In the genomic region with DNA sequence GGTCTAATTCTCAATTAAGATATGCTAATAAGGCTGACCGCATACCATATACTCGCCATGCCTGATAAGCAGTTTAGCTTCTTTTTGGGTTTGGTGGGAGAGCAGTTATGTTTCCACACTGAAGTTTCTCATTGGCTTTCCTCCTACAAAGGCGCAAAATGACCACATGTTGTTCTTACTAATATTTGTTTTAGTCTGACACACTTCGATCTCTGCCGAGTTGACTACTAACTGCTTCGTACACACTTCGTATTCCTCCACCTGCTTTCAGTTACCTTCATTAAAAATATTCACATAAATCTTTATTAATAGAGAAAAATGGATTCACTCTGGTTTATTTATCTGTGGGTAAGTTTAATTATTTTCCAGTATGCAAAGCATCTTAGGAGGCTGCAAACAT, we compare ENCODE assay signal across 31 cellular contexts. TPM values are rescaled to one million over a fixed set of nuclear protein-coding genes. Genes with fewer than 3 reads are reported as not detected.
"Had no signal": no experiment of that assay in that cellular context is flagged by ENCODE, and none has a peak within 500 bp of the region (broad histone marks: within the 10 kb centered on the region; RNA-seq: fewer than 3 reads in every experiment).

No MANE protein-coding gene starts in this region.

- H3K27ac ChIP-seq: ascending aorta, cardiac muscle cell, VCaP had no signal

- H3K36me3 ChIP-seq: ascending aorta, cardiac muscle cell had no signal

- H3K9me3 ChIP-seq: ascending aorta had no signal

- DNase-seq: activated B cell treated with CpG ODN at 0.5 μM for 24 hours; activated CD4-positive, alpha-beta memory T cell treated with anti-CD3 and anti-CD28 coated beads for 36 hours; activated CD4-positive, alpha-beta T cell treated with anti-CD3 and anti-CD28 coated beads for 4 hours; activated CD4-positive, alpha-beta T cell treated with anti-CD3 and anti-CD28 coated beads, Interleukin-2, amount 10 ng/mL, durations not matched to agents 24 days and 14 days; activated CD4-positive, alpha-beta T cell treated with anti-CD3 and anti-CD28 coated beads, Interleukin-2, amount 50 U/mL, for 1 hour; activated CD4-positive, alpha-beta T cell treated with anti-CD3 and anti-CD28 coated beads, Interleukin-2, amount 50 U/mL, for 4 hours; activated CD4-positive, CD25-positive, alpha-beta regulatory T cell treated with anti-CD3 and anti-CD28 coated beads, Interleukin-2, amount 50 U/mL, for 72 hours; activated CD8-positive, alpha-beta memory T cell treated with anti-CD3 and anti-CD28 coated beads, Interleukin-2, amount 50 U/mL, for 4 hours; activated CD8-positive, alpha-beta T cell treated with anti-CD3 and anti-CD28 coated beads for 36 hours; activated effector memory CD4-positive, alpha-beta T cell treated with anti-CD3 and anti-CD28 coated beads, Interleukin-2, amount 50 U/mL, for 16 hours; activated naive CD4-positive, alpha-beta T cell treated with anti-CD3 and anti-CD28 coated beads, Interleukin-2, amount 10 ng/mL, durations not matched to agents 7 days and 5 days; activated naive CD4-positive, alpha-beta T cell treated with Interleukin-2 at 50 U/mL for 16 hours; activated naive CD8-positive, alpha-beta T cell treated with anti-CD3 and anti-CD28 coated beads, Interleukin-2, amount 10 ng/mL, durations not matched to agents 7 days and 5 days; activated naive CD8-positive, alpha-beta T cell treated with anti-CD3 and anti-CD28 coated beads, Interleukin-2, amount 50 U/mL, for 24 hours; activated T-cell treated with anti-CD3 and anti-CD28 coated beads for 4 hours; activated T-cell treated with anti-CD3 and anti-CD28 coated beads, Interleukin-2, amount 50 U/mL, for 1 hour; activated T-cell treated with anti-CD3 and anti-CD28 coated beads, Interleukin-2, amount 50 U/mL, for 4 hours; activated T-cell treated with anti-CD3 and anti-CD28 coated beads, Interleukin-2, amount 50 U/mL, for 72 hours; amygdala; anterior cingulate cortex; caudate nucleus; cerebellar nuclear complex; T-helper 1 cell; T-helper 2 cell; T-helper 9 cell had no signal

- H3K27me3 ChIP-seq: ascending aorta, cardiac muscle cell had no signal

- FAIRE-seq: bronchial epithelial cell, TTC549 had no signal

- ATAC-seq: activated CD8-positive, alpha-beta T cell treated with anti-CD3 and anti-CD28 coated beads for 36 hours; activated naive CD8-positive, alpha-beta T cell treated with anti-CD3 and anti-CD28 coated beads, Interleukin-2, amount 50 U/mL, for 24 hours; activated T-cell treated with anti-CD3 and anti-CD28 coated beads, Interleukin-2, amount 50 U/mL, for 4 hours; activated T-cell treated with anti-CD3 and anti-CD28 coated beads, Interleukin-2, amount 50 U/mL, for 72 hours; activated T-helper 17 cell treated with anti-CD3 and anti-CD28 coated beads, Interleukin-2, amount 50 U/mL, for 72 hours had no signal

- H3K4me1 ChIP-seq: ascending aorta had no signal

- H3K4me3 ChIP-seq: ascending aorta, cardiac muscle cell had no signal

RNA-seq across cellular contexts. Expression of a gene that starts 41.7 kb away (rescaled TPM):
- total RNA-seq: activated B cell treated with CpG ODN at 0.5 μM for 24 hours had no signal
